In the genomic region with DNA sequence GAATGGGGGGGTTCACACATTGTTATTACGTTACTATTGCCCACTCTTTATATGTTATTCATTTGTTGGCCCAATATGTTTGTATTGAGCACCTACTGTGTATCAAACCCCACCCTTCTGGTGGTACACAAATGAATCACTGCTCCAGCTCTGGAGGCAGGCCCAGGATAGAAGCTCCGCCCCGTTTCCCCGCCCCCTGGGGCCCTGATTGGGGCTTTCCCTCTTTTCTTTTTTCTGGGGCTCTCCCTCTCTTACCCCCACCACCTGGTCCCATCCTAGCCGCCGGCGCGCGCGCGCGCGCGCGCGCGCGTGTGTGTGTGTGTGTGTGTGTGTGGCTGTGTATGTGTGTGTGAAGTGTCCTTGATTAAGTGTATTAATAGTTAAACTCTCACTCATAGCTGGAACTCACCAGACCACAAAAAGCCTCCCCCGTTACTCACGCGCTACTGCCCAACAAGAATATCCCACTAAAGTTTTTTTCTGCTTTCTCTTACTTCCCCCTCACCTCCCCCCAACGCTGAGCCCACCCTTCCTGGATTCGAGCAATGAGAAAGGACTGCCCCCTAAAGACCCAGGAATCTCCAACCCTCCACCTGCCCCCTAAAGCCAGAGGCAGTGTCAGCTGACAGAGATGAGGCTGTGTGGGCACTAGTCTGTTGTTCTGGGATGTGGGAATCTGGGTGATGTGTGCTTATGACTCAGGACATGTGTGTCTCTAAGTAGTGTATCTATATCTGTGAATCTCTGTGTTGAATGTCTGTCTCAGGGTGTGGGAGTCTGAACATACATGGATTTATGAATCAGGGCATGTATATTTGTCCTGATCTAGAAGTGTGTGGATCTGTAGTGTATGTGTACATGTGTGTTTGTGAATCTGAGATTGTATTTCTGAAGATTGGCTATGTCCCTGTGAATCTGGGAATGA, we compare ENCODE assay signal across 1 cellular context.
TF ChIP-seq lines count a peak whose summit lies in the region.

No MANE protein-coding gene starts in this region.

TF ChIP-seq in HEK293, 187 proteins besides CTCF, POLR2A, EP300 and RAD21 (continued from another document and continues in another):
- TF ChIP-seq, protein P1, sequence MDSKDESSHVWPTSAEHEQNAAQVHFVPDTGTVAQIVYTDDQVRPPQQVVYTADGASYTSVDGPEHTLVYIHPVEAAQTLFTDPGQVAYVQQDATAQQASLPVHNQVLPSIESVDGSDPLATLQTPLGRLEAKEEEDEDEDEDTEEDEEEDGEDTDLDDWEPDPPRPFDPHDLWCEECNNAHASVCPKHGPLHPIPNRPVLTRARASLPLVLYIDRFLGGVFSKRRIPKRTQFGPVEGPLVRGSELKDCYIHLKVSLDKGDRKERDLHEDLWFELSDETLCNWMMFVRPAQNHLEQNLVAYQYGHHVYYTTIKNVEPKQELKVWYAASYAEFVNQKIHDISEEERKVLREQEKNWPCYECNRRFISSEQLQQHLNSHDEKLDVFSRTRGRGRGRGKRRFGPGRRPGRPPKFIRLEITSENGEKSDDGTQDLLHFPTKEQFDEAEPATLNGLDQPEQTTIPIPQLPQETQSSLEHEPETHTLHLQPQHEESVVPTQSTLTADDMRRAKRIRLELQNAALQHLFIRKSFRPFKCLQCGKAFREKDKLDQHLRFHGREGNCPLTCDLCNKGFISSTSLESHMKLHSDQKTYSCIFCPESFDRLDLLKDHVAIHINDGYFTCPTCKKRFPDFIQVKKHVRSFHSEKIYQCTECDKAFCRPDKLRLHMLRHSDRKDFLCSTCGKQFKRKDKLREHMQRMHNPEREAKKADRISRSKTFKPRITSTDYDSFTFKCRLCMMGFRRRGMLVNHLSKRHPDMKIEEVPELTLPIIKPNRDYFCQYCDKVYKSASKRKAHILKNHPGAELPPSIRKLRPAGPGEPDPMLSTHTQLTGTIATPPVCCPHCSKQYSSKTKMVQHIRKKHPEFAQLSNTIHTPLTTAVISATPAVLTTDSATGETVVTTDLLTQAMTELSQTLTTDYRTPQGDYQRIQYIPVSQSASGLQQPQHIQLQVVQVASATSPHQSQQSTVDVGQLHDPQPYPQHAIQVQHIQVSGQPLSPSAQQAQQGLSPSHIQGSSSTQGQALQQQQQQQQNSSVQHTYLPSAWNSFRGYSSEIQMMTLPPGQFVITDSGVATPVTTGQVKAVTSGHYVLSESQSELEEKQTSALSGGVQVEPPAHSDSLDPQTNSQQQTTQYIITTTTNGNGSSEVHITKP (tag by site-specific recombination; IDR thresholded peaks at IDR 0.05), result peak; percentile 64; the same call in 1 of the 2 replicates
- peak; percentile 21; the same call in 1 of the 2 replicates for TF ChIP-seq ZNF391 (tag by site-specific recombination; IDR thresholded peaks at IDR 0.05; ENCODE audit: borderline replicate concordance, low read depth)
- no peak for TF ChIP-seq ZFP3 (tag by site-specific recombination; IDR thresholded peaks at IDR 0.05; ENCODE audit: low read depth)
- TF ChIP-seq ZNF558 (tag by site-specific recombination; IDR thresholded peaks at IDR 0.05), result no peak
- TF ChIP-seq ZSCAN23 (tag by site-specific recombination; IDR thresholded peaks at IDR 0.05), result no peak
- no peak for TF ChIP-seq ZNF19 (tag by site-specific recombination; IDR thresholded peaks at IDR 0.05; ENCODE audit: low read depth)
- TF ChIP-seq, protein P2, sequence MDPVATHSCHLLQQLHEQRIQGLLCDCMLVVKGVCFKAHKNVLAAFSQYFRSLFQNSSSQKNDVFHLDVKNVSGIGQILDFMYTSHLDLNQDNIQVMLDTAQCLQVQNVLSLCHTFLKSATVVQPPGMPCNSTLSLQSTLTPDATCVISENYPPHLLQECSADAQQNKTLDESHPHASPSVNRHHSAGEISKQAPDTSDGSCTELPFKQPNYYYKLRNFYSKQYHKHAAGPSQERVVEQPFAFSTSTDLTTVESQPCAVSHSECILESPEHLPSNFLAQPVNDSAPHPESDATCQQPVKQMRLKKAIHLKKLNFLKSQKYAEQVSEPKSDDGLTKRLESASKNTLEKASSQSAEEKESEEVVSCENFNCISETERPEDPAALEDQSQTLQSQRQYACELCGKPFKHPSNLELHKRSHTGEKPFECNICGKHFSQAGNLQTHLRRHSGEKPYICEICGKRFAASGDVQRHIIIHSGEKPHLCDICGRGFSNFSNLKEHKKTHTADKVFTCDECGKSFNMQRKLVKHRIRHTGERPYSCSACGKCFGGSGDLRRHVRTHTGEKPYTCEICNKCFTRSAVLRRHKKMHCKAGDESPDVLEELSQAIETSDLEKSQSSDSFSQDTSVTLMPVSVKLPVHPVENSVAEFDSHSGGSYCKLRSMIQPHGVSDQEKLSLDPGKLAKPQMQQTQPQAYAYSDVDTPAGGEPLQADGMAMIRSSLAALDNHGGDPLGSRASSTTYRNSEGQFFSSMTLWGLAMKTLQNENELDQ (tag by site-specific recombination; IDR thresholded peaks at IDR 0.05; ENCODE audit: low read depth), result no peak
- TF ChIP-seq, protein P3, sequence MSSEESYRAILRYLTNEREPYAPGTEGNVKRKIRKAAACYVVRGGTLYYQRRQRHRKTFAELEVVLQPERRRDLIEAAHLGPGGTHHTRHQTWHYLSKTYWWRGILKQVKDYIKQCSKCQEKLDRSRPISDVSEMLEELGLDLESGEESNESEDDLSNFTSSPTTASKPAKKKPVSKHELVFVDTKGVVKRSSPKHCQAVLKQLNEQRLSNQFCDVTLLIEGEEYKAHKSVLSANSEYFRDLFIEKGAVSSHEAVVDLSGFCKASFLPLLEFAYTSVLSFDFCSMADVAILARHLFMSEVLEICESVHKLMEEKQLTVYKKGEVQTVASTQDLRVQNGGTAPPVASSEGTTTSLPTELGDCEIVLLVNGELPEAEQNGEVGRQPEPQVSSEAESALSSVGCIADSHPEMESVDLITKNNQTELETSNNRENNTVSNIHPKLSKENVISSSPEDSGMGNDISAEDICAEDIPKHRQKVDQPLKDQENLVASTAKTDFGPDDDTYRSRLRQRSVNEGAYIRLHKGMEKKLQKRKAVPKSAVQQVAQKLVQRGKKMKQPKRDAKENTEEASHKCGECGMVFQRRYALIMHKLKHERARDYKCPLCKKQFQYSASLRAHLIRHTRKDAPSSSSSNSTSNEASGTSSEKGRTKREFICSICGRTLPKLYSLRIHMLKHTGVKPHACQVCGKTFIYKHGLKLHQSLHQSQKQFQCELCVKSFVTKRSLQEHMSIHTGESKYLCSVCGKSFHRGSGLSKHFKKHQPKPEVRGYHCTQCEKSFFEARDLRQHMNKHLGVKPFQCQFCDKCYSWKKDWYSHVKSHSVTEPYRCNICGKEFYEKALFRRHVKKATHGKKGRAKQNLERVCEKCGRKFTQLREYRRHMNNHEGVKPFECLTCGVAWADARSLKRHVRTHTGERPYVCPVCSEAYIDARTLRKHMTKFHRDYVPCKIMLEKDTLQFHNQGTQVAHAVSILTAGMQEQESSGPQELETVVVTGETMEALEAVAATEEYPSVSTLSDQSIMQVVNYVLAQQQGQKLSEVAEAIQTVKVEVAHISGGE (tag by site-specific recombination; conservative IDR thresholded peaks at IDR 0.05; ENCODE audit: low read depth), result no peak
- TF ChIP-seq ZNF600 (tag by site-specific recombination; IDR thresholded peaks at IDR 0.05), result peak; percentile 57; the same call in 1 of the 2 replicates
- TF ChIP-seq ZFP69B (tag by site-specific recombination; IDR thresholded peaks at IDR 0.05), result peak; percentile 15; the same call in 1 of the 2 replicates
- 0 out of 2 replicates have a peak, but pooled peaks have one; percentile 33 for TF ChIP-seq KLF16 (tag by site-specific recombination; IDR thresholded peaks at IDR 0.05)
- TF ChIP-seq, protein P4, sequence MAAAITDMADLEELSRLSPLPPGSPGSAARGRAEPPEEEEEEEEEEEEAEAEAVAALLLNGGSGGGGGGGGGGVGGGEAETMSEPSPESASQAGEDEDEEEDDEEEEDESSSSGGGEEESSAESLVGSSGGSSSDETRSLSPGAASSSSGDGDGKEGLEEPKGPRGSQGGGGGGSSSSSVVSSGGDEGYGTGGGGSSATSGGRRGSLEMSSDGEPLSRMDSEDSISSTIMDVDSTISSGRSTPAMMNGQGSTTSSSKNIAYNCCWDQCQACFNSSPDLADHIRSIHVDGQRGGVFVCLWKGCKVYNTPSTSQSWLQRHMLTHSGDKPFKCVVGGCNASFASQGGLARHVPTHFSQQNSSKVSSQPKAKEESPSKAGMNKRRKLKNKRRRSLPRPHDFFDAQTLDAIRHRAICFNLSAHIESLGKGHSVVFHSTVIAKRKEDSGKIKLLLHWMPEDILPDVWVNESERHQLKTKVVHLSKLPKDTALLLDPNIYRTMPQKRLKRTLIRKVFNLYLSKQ (tag by site-specific recombination; IDR thresholded peaks at IDR 0.05; ENCODE audit: borderline replicate concordance), result no peak
- no peak for TF ChIP-seq ZNF248 (tag by site-specific recombination; IDR thresholded peaks at IDR 0.05)
- TF ChIP-seq ZNF544 (tag by site-specific recombination; IDR thresholded peaks at IDR 0.05), result no peak
- TF ChIP-seq PRDM1 (tag by site-specific recombination; IDR thresholded peaks at IDR 0.05), result peak; percentile 64
- TF ChIP-seq GLI2 (tag by site-specific recombination; IDR thresholded peaks at IDR 0.05; ENCODE audit: borderline replicate concordance, low read depth), result no peak
- TF ChIP-seq ZNF274 (IDR thresholded peaks at IDR 0.05; ENCODE audit: low read length), result no peak
- TF ChIP-seq ZNF274 (tag by site-specific recombination; IDR thresholded peaks at IDR 0.05; ENCODE audit: borderline replicate concordance), result no peak
- peak; percentile 22; the same call in 1 of the 2 replicates for TF ChIP-seq ZBTB20 (tag by site-specific recombination; IDR thresholded peaks at IDR 0.05)
- no peak for TF ChIP-seq ZFP37 (tag by site-specific recombination; IDR thresholded peaks at IDR 0.05)
- TF ChIP-seq, protein P5, sequence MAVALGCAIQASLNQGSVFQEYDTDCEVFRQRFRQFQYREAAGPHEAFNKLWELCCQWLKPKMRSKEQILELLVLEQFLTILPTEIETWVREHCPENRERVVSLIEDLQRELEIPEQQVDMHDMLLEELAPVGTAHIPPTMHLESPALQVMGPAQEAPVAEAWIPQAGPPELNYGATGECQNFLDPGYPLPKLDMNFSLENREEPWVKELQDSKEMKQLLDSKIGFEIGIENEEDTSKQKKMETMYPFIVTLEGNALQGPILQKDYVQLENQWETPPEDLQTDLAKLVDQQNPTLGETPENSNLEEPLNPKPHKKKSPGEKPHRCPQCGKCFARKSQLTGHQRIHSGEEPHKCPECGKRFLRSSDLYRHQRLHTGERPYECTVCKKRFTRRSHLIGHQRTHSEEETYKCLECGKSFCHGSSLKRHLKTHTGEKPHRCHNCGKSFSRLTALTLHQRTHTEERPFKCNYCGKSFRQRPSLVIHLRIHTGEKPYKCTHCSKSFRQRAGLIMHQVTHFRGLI (tag by site-specific recombination; IDR thresholded peaks at IDR 0.05), result no peak
- peak; percentile 45 for TF ChIP-seq SP2 (tag by site-specific recombination; IDR thresholded peaks at IDR 0.05)
- TF ChIP-seq, protein P6, sequence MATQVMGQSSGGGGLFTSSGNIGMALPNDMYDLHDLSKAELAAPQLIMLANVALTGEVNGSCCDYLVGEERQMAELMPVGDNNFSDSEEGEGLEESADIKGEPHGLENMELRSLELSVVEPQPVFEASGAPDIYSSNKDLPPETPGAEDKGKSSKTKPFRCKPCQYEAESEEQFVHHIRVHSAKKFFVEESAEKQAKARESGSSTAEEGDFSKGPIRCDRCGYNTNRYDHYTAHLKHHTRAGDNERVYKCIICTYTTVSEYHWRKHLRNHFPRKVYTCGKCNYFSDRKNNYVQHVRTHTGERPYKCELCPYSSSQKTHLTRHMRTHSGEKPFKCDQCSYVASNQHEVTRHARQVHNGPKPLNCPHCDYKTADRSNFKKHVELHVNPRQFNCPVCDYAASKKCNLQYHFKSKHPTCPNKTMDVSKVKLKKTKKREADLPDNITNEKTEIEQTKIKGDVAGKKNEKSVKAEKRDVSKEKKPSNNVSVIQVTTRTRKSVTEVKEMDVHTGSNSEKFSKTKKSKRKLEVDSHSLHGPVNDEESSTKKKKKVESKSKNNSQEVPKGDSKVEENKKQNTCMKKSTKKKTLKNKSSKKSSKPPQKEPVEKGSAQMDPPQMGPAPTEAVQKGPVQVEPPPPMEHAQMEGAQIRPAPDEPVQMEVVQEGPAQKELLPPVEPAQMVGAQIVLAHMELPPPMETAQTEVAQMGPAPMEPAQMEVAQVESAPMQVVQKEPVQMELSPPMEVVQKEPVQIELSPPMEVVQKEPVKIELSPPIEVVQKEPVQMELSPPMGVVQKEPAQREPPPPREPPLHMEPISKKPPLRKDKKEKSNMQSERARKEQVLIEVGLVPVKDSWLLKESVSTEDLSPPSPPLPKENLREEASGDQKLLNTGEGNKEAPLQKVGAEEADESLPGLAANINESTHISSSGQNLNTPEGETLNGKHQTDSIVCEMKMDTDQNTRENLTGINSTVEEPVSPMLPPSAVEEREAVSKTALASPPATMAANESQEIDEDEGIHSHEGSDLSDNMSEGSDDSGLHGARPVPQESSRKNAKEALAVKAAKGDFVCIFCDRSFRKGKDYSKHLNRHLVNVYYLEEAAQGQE (tag by site-specific recombination; IDR thresholded peaks at IDR 0.05), result no peak
- no peak for TF ChIP-seq ZXDB (tag by site-specific recombination; IDR thresholded peaks at IDR 0.05)
- TF ChIP-seq, protein P7, sequence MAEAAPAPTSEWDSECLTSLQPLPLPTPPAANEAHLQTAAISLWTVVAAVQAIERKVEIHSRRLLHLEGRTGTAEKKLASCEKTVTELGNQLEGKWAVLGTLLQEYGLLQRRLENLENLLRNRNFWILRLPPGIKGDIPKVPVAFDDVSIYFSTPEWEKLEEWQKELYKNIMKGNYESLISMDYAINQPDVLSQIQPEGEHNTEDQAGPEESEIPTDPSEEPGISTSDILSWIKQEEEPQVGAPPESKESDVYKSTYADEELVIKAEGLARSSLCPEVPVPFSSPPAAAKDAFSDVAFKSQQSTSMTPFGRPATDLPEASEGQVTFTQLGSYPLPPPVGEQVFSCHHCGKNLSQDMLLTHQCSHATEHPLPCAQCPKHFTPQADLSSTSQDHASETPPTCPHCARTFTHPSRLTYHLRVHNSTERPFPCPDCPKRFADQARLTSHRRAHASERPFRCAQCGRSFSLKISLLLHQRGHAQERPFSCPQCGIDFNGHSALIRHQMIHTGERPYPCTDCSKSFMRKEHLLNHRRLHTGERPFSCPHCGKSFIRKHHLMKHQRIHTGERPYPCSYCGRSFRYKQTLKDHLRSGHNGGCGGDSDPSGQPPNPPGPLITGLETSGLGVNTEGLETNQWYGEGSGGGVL (tag by site-specific recombination; IDR thresholded peaks at IDR 0.05), result peak; percentile 86
- 0 out of 2 replicates have a peak, but pooled peaks have one; percentile 4 for TF ChIP-seq ZNF10 (tag by site-specific recombination; IDR thresholded peaks at IDR 0.05)
- no peak for TF ChIP-seq ZNF404 (tag by site-specific recombination; IDR thresholded peaks at IDR 0.05)
- TF ChIP-seq KLF9 (tag by site-specific recombination; IDR thresholded peaks at IDR 0.05; ENCODE audit: low read depth), result 0 out of 2 replicates have a peak, but pooled peaks have one; percentile 40
- no peak for TF ChIP-seq BCL11A (tag by site-specific recombination; IDR thresholded peaks at IDR 0.05; ENCODE audit: low read depth)
- TF ChIP-seq ZNF416 (tag by site-specific recombination; IDR thresholded peaks at IDR 0.05), result no peak
- TF ChIP-seq ZNF426 (tag by site-specific recombination; IDR thresholded peaks at IDR 0.05), result no peak
- no peak for TF ChIP-seq ZNF354C (tag by site-specific recombination; IDR thresholded peaks at IDR 0.05; ENCODE audit: borderline replicate concordance, low read depth)
- no peak for TF ChIP-seq ZNF146 (tag by site-specific recombination; IDR thresholded peaks at IDR 0.05)
- TF ChIP-seq ZBTB17 (tag by site-specific recombination; IDR thresholded peaks at IDR 0.05), result peak; percentile 31; the same call in 1 of the 2 replicates
- no peak for TF ChIP-seq ZNF23 (tag by site-specific recombination; IDR thresholded peaks at IDR 0.05; ENCODE audit: borderline replicate concordance)
- no peak for TF ChIP-seq BCL11B (tag by site-specific recombination; IDR thresholded peaks at IDR 0.05; ENCODE audit: low read depth)
- no peak for TF ChIP-seq ZNF624 (tag by site-specific recombination; IDR thresholded peaks at IDR 0.05)
- TF ChIP-seq, protein P8, sequence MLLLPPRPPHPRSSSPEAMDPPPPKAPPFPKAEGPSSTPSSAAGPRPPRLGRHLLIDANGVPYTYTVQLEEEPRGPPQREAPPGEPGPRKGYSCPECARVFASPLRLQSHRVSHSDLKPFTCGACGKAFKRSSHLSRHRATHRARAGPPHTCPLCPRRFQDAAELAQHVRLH (tag by site-specific recombination; IDR thresholded peaks at IDR 0.05), result no peak
